Comparison of ENCODE assay signal across 1 cellular context in the genomic region with DNA sequence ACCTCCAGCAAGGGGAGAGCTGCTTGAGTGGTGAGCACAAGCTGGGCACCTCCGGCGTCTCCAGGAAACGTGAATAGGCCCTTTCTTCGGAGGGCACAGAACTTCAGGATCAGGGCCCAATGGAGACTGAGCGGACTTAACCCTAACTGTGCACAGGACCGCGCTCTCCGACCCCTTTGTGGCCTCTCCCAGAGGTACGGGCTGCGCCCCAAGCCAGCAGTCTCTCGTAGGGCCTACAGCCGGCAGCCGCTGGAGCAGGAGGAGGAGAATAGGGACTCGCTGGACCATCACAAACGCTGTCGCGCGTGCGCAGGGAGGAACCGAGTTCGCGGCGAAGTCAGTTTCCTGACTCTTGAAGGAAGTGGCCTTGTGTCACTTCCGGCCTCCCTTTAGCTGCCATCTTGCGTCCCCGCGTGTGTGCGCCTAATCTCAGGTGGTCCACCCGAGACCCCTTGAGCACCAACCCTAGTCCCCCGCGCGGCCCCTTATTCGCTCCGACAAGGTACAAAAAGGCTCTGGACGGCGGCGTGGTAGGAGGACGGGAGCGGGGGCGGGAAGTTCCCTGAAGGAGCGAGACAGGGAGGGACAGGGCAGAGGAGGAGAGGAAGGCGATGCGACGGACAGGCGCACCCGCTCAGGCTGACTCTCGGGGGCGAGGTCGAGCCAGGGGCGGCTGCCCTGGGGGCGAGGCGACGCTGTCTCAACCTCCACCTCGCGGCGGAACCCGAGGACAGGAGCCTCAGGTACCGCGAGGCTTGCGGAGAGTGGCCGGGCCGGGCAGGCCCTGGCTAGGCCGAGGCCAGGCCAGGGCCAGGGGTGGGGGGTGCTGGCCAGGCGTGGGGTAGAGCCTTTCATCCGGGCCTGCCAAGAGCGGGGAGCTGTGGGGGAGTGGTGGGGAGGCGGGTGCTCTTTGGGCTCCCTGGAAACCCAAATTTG.
TF ChIP-seq lines count a peak whose summit lies in the region.

Gene BTF3 (plus strand): TSS at position 386 of the 936 bp plus-strand sequence. CDS start 226 bp downstream, at position 612.

TF ChIP-seq in GM12878, 131 proteins besides CTCF, POLR2A, EP300 and RAD21 (continued from another document and continues in another):
- TF ChIP-seq HCFC1 (IDR thresholded peaks at IDR 0.05; ENCODE audit: low read length): 0 out of 2 replicates have a peak, but pooled peaks have one; percentile 34
- TF ChIP-seq NR2F1 (conservative IDR thresholded peaks at IDR 0.05): 0 out of 2 replicates have a peak, but pooled peaks have one; percentile 17
- TF ChIP-seq MTA2 (IDR thresholded peaks at IDR 0.05; ENCODE audit: low read depth): 0 out of 2 replicates have a peak, but pooled peaks have one; percentile 18
- peak; percentile 96 for TF ChIP-seq SMAD5 (IDR thresholded peaks at IDR 0.05; ENCODE audit: low read depth)
- TF ChIP-seq POLR2AphosphoS5 (IDR thresholded peaks at IDR 0.05; ENCODE audit: low read length): peak; percentile 98
- TF ChIP-seq, protein P1, sequence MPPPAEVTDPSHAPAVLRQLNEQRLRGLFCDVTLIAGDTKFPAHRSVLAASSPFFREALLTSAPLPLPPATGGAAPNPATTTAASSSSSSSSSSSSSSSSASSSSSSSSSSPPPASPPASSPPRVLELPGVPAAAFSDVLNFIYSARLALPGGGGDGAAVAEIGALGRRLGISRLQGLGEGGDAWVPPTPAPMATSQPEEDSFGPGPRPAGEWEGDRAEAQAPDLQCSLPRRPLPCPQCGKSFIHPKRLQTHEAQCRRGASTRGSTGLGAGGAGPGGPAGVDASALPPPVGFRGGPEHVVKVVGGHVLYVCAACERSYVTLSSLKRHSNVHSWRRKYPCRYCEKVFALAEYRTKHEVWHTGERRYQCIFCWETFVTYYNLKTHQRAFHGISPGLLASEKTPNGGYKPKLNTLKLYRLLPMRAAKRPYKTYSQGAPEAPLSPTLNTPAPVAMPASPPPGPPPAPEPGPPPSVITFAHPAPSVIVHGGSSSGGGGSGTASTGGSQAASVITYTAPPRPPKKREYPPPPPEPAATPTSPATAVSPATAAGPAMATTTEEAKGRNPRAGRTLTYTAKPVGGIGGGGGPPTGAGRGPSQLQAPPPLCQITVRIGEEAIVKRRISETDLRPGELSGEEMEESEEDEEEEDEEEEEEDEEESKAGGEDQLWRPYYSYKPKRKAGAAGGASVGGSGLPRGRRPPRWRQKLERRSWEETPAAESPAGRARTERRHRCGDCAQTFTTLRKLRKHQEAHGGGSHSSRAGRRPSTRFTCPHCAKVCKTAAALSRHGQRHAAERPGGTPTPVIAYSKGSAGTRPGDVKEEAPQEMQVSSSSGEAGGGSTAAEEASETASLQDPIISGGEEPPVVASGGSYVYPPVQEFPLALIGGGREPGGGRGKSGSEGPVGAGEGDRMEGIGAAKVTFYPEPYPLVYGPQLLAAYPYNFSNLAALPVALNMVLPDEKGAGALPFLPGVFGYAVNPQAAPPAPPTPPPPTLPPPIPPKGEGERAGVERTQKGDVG (CRISPR knock-in tag; IDR thresholded peaks at IDR 0.05): no peak
- peak; percentile 71 for TF ChIP-seq MAX (IDR thresholded peaks at IDR 0.05; ENCODE audit: low read depth, low read length)
- TF ChIP-seq SIN3A (IDR thresholded peaks at IDR 0.05; ENCODE audit: low read depth, low read length): no peak; the same call in 1 of the 2 replicates
- 0 out of 2 replicates have a peak, but pooled peaks have one; percentile 10 for TF ChIP-seq TCF3 (IDR thresholded peaks at IDR 0.05; ENCODE audit: borderline replicate concordance, insufficient read depth, low read depth, low read length)
- no peak for TF ChIP-seq YBX1 (IDR thresholded peaks at IDR 0.05)
- TF ChIP-seq ZZZ3 (IDR thresholded peaks at IDR 0.05; ENCODE audit: control insufficient read depth, insufficient read length, low read depth): no peak
- no peak for TF ChIP-seq HDAC6 (IDR thresholded peaks at IDR 0.05; ENCODE audit: unreplicated experiment)
- 0 out of 2 replicates have a peak, but pooled peaks have one; percentile 18 for TF ChIP-seq ATF7 (IDR thresholded peaks at IDR 0.05; ENCODE audit: low read depth)
- TF ChIP-seq LARP7 (IDR thresholded peaks at IDR 0.05): peak; percentile 7; the same call in 1 of the 2 replicates
- peak; percentile 67 for TF ChIP-seq RELA (IDR thresholded peaks at IDR 0.05; ENCODE audit: borderline replicate concordance, partially characterized antibody)
- TF ChIP-seq, protein P2, sequence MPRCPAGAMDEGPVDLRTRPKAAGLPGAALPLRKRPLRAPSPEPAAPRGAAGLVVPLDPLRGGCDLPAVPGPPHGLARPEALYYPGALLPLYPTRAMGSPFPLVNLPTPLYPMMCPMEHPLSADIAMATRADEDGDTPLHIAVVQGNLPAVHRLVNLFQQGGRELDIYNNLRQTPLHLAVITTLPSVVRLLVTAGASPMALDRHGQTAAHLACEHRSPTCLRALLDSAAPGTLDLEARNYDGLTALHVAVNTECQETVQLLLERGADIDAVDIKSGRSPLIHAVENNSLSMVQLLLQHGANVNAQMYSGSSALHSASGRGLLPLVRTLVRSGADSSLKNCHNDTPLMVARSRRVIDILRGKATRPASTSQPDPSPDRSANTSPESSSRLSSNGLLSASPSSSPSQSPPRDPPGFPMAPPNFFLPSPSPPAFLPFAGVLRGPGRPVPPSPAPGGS (IDR thresholded peaks at IDR 0.05; ENCODE audit: borderline replicate concordance, insufficient read depth, low read depth, low read length, poor library complexity, severe bottlenecking): no peak
- TF ChIP-seq TARDBP (IDR thresholded peaks at IDR 0.05; ENCODE audit: borderline replicate concordance): no peak
- TF ChIP-seq CBX3 (IDR thresholded peaks at IDR 0.05; ENCODE audit: borderline replicate concordance, low read depth): no peak
- peak; percentile 39; the same call in 1 of the 2 replicates for TF ChIP-seq DPF2 (IDR thresholded peaks at IDR 0.05)
- no peak for TF ChIP-seq CBX5 (IDR thresholded peaks at IDR 0.05; ENCODE audit: low read depth)
- TF ChIP-seq RBBP5 (conservative IDR thresholded peaks at IDR 0.05): no peak
- no peak for TF ChIP-seq BRCA1 (IDR thresholded peaks at IDR 0.05; ENCODE audit: low read depth, low read length)
- no peak for TF ChIP-seq SIX5 (IDR thresholded peaks at IDR 0.05; ENCODE audit: low read depth, low read length, severe bottlenecking)
- TF ChIP-seq, protein P3, sequence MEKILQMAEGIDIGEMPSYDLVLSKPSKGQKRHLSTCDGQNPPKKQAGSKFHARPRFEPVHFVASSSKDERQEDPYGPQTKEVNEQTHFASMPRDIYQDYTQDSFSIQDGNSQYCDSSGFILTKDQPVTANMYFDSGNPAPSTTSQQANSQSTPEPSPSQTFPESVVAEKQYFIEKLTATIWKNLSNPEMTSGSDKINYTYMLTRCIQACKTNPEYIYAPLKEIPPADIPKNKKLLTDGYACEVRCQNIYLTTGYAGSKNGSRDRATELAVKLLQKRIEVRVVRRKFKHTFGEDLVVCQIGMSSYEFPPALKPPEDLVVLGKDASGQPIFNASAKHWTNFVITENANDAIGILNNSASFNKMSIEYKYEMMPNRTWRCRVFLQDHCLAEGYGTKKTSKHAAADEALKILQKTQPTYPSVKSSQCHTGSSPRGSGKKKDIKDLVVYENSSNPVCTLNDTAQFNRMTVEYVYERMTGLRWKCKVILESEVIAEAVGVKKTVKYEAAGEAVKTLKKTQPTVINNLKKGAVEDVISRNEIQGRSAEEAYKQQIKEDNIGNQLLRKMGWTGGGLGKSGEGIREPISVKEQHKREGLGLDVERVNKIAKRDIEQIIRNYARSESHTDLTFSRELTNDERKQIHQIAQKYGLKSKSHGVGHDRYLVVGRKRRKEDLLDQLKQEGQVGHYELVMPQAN (conservative IDR thresholded peaks at IDR 0.05): peak; percentile 41; the same call in 1 of the 2 replicates
- TF ChIP-seq CHD4 (IDR thresholded peaks at IDR 0.05): no peak
- TF ChIP-seq MYC (IDR thresholded peaks at IDR 0.05; ENCODE audit: insufficient read depth, insufficient read length, insufficient replicate concordance, low read length, severe bottlenecking): peak; percentile 88
- TF ChIP-seq, protein P4, sequence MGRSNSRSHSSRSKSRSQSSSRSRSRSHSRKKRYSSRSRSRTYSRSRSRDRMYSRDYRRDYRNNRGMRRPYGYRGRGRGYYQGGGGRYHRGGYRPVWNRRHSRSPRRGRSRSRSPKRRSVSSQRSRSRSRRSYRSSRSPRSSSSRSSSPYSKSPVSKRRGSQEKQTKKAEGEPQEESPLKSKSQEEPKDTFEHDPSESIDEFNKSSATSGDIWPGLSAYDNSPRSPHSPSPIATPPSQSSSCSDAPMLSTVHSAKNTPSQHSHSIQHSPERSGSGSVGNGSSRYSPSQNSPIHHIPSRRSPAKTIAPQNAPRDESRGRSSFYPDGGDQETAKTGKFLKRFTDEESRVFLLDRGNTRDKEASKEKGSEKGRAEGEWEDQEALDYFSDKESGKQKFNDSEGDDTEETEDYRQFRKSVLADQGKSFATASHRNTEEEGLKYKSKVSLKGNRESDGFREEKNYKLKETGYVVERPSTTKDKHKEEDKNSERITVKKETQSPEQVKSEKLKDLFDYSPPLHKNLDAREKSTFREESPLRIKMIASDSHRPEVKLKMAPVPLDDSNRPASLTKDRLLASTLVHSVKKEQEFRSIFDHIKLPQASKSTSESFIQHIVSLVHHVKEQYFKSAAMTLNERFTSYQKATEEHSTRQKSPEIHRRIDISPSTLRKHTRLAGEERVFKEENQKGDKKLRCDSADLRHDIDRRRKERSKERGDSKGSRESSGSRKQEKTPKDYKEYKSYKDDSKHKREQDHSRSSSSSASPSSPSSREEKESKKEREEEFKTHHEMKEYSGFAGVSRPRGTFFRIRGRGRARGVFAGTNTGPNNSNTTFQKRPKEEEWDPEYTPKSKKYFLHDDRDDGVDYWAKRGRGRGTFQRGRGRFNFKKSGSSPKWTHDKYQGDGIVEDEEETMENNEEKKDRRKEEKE (IDR thresholded peaks at IDR 0.05): no peak
- TF ChIP-seq NBN (IDR thresholded peaks at IDR 0.05): peak; percentile 55; the same call in 1 of the 2 replicates
- TF ChIP-seq BHLHE40 (IDR thresholded peaks at IDR 0.05; ENCODE audit: borderline replicate concordance in 1 of 2, low read depth in 2 of 2, low read length in 1 of 2): peak in 1 of 2 experiments; percentile 38; a peak in 1 of 4 replicates
- TF ChIP-seq NFYA (IDR thresholded peaks at IDR 0.05; ENCODE audit: borderline replicate concordance, low read depth, low read length): no peak
- TF ChIP-seq STAT1 (conservative IDR thresholded peaks at IDR 0.05): 0 out of 2 replicates have a peak, but pooled peaks have one; percentile 24
- no peak for TF ChIP-seq BMI1 (IDR thresholded peaks at IDR 0.05; ENCODE audit: borderline replicate concordance)
- TF ChIP-seq IKZF1 (conservative IDR thresholded peaks at IDR 0.05): peak; percentile 75
- no peak for TF ChIP-seq SMARCA5 (IDR thresholded peaks at IDR 0.05)
- TF ChIP-seq TAF1 (IDR thresholded peaks at IDR 0.05; ENCODE audit: borderline replicate concordance, low read depth, low read length): peak; percentile 87
- no peak for TF ChIP-seq ZNF622 (IDR thresholded peaks at IDR 0.05)
- no peak for TF ChIP-seq USF1 (IDR thresholded peaks at IDR 0.05; ENCODE audit: borderline replicate concordance, extremely low read length, insufficient read depth, low read depth, low read length)
- TF ChIP-seq, protein P5, sequence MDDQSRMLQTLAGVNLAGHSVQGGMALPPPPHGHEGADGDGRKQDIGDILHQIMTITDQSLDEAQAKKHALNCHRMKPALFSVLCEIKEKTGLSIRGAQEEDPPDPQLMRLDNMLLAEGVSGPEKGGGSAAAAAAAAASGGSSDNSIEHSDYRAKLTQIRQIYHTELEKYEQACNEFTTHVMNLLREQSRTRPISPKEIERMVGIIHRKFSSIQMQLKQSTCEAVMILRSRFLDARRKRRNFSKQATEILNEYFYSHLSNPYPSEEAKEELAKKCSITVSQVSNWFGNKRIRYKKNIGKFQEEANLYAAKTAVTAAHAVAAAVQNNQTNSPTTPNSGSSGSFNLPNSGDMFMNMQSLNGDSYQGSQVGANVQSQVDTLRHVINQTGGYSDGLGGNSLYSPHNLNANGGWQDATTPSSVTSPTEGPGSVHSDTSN (IDR thresholded peaks at IDR 0.05; ENCODE audit: insufficient replicate concordance, low read depth, low read length): no peak
- peak; percentile 71 for TF ChIP-seq BACH1 (IDR thresholded peaks at IDR 0.05; ENCODE audit: borderline replicate concordance)
- TF ChIP-seq E2F8 (IDR thresholded peaks at IDR 0.05; ENCODE audit: low read depth, partially characterized antibody): no peak
